9 cellular contexts compared by ENCODE assay signal in the genomic region with DNA sequence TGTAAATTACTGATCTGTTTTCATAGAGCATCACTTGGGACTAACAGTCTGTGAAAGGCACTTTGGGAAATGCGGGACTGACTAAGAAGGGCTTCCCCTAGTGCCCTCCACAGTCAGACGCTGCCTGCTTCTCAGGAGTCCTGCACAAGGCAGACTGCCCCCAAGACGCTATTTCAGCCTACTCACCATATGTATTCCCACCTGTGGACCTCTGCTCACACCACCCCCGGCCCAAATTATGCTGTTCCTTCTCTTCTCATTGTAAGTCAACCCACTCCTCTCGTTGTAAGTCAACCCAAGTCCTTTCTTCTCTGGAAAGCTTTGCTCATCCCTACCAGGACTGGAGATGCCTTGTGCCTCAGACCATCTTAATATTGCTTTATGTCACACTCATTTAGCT.
"Had no signal": no experiment of that assay in that cellular context is flagged by ENCODE, and none has a peak within 500 bp of the region (broad histone marks: within the 10 kb centered on the region; RNA-seq: fewer than 3 reads in every experiment).

No MANE protein-coding gene starts in this region.

- ATAC-seq: GM23338, K562 had no signal

- FAIRE-seq: H1, H54, K562 had no signal

- H3K4me3 ChIP-seq: GM23338, K562 had no signal

- H2AFZ ChIP-seq: GM23338 had no signal

- DNase-seq: H9, HCEC 1CT, HFFc6, IMR-90, KG1 had no signal

- H3K4me2 ChIP-seq: GM23338 had no signal
